13 cellular contexts compared by ENCODE assay signal in genomic region chr2:190695739-190696138, GRCh38. TPM values are rescaled to one million over a fixed set of nuclear protein-coding genes. Genes with fewer than 3 reads are reported as not detected.
A peak's percentile ranks its signal among the peaks of the same experiment; 100 is the strongest.
DNase-seq lines count a peak whose midpoint lies in the region; ATAC-seq, FAIRE-seq and TF ChIP-seq lines count a peak whose summit lies in the region.
"Had no signal": no experiment of that assay in that cellular context is flagged by ENCODE, and none has a peak within 500 bp of the region (broad histone marks: within the 10 kb centered on the region; RNA-seq: fewer than 3 reads in every experiment).

No MANE protein-coding gene starts in this region.

- ATAC-seq in activated CD8-positive, alpha-beta T cell treated with anti-CD3 and anti-CD28 coated beads for 36 hours: peak; percentile 91
- ATAC-seq in activated CD8-positive, alpha-beta T cell treated with anti-CD3 and anti-CD28 coated beads, Interleukin-2, amount 10 ng/mL, durations not matched to agents 7 days and 5 days: no peak
- ATAC-seq in activated T-cell treated with anti-CD3 and anti-CD28 coated beads, Interleukin-2, amount 50 U/mL, for 72 hours (replicated peaks in 1 of 2): peak; percentile 77 to 78
- ATAC-seq in upper lobe of left lung (ENCODE audit: low FRiP score in 2 of 2): no peak

- POLR2A ChIA-PET in activated CD8-positive, alpha-beta T cell treated with anti-CD3 and anti-CD28 coated beads for 36 hours (lab: Charles Lee): no interaction called here
- POLR2A ChIA-PET in activated CD8-positive, alpha-beta T cell treated with anti-CD3 and anti-CD28 coated beads, Interleukin-2, amount 10 ng/mL, durations not matched to agents 7 days and 5 days (lab: Charles Lee): no interaction called here

- no peak overlapping the region for H3K23ac ChIP-seq in trophoblast cell (ENCODE audit: low read length)

- H4K91ac ChIP-seq in trophoblast cell (ENCODE audit: low read depth, low read length): no peak overlapping the region

- peak; percentile 65 for DNase-seq in activated CD8-positive, alpha-beta T cell treated with anti-CD3 and anti-CD28 coated beads for 36 hours
- no peak for DNase-seq in activated CD8-positive, alpha-beta T cell treated with anti-CD3 and anti-CD28 coated beads, Interleukin-2, amount 10 ng/mL, durations not matched to agents 7 days and 5 days
- no peak for DNase-seq in H54 (ENCODE audit: insufficient read length, low spot score)
- no peak for DNase-seq in activated T-cell treated with anti-CD3 and anti-CD28 coated beads, Interleukin-2, amount 50 U/mL, for 72 hours
- peak; percentile 31 for DNase-seq in renal cortical epithelial cell (ENCODE audit: low read depth)
- DNase-seq in trophoblast cell: no peak
- no peak for DNase-seq in LoVo (ENCODE audit: low spot score)
- DNase-seq in upper lobe of left lung: no peak
- DNase-seq: DND-41; effector CD8-positive, alpha-beta T cell; HCEC 1CT; NCI-H446; testis had no signal

- no peaks in the 10 kb centered on the region for H3K79me2 ChIP-seq in trophoblast cell (ENCODE audit: control insufficient read depth, insufficient read depth, low read length, poor library complexity)

- H3K18ac ChIP-seq in trophoblast cell (ENCODE audit: low read length): no peak overlapping the region

- H2BK5ac ChIP-seq in trophoblast cell (ENCODE audit: low read depth, low read length, poor library complexity): no peak overlapping the region

- intact Hi-C loops in activated CD8-positive, alpha-beta T cell treated with anti-CD3 and anti-CD28 coated beads for 36 hours (cut with micrococcal nuclease): loop anchor here (2.0 kb wide), 1 partner anchor 27 kb away; no protein-coding TSS in a partner anchor

- H3K9me3 Mint-ChIP-seq in activated CD8-positive, alpha-beta T cell treated with anti-CD3 and anti-CD28 coated beads for 36 hours: no peaks in the 10 kb centered on the region
- no peaks in the 10 kb centered on the region for H3K9me3 Mint-ChIP-seq in activated CD8-positive, alpha-beta T cell treated with anti-CD3 and anti-CD28 coated beads, Interleukin-2, amount 10 ng/mL, durations not matched to agents 7 days and 5 days (ENCODE audit: insufficient read depth)
- H3K9me3 Mint-ChIP-seq in activated T-cell treated with anti-CD3 and anti-CD28 coated beads, Interleukin-2, amount 50 U/mL, for 72 hours: no peaks in the 10 kb centered on the region

- no peak overlapping the region for H2AFZ ChIP-seq in trophoblast cell (ENCODE audit: insufficient read depth, low read length, poor library complexity)

- H3K4me3 ChIP-seq in trophoblast cell (ENCODE audit: low read depth, low read length): no peak overlapping the region
- H3K4me3 ChIP-seq in upper lobe of left lung: no peak overlapping the region
- H3K4me3 ChIP-seq: testis had no signal

- H3K36me3 ChIP-seq in trophoblast cell (ENCODE audit: control insufficient read depth in 1 of 2, insufficient read depth in 2 of 2, low read length in 2 of 2): peaks cover 0 to 1% of the 10 kb centered on the region in 2 experiments
- peaks cover 0 to 23% (median 3%) of the 10 kb centered on the region in 4 donors for H3K36me3 ChIP-seq in upper lobe of left lung

- H2BK120ac ChIP-seq in trophoblast cell (ENCODE audit: insufficient read depth, low read length, poor library complexity): no peak overlapping the region

- TF ChIP-seq POLR2A in H54 (IDR thresholded peaks at IDR 0.05; ENCODE audit: low read depth, low read length) (no peak), upper lobe of left lung (IDR thresholded peaks at IDR 0.05) (no peak)

- H3K4me2 ChIP-seq in trophoblast cell (ENCODE audit: low read length): no peak overlapping the region

- peak overlapping the region; percentile 61 for H3K27ac Mint-ChIP-seq in activated CD8-positive, alpha-beta T cell treated with anti-CD3 and anti-CD28 coated beads for 36 hours
- no peak overlapping the region for H3K27ac Mint-ChIP-seq in activated CD8-positive, alpha-beta T cell treated with anti-CD3 and anti-CD28 coated beads, Interleukin-2, amount 10 ng/mL, durations not matched to agents 7 days and 5 days
- H3K27ac Mint-ChIP-seq in activated T-cell treated with anti-CD3 and anti-CD28 coated beads, Interleukin-2, amount 50 U/mL, for 72 hours: peak overlapping the region; percentile 14

- H3K27me3 ChIP-seq in trophoblast cell (ENCODE audit: insufficient read depth, low read length) (no peaks in the 10 kb centered on the region), upper lobe of left lung (no peaks in the 10 kb centered on the region)
- H3K27me3 ChIP-seq: testis had no signal

- no peak overlapping the region for H3K4ac ChIP-seq in trophoblast cell (ENCODE audit: low read depth, low read length)

- H2AK5ac ChIP-seq in trophoblast cell (ENCODE audit: low read length): no peak overlapping the region

- H3K9me3 ChIP-seq in trophoblast cell (ENCODE audit: insufficient read depth, low read depth, low read length): no peaks in the 10 kb centered on the region
- no peaks in the 10 kb centered on the region for H3K9me3 ChIP-seq in upper lobe of left lung
- H3K9me3 ChIP-seq: testis had no signal

- no peak for TF ChIP-seq EP300 in upper lobe of left lung (IDR thresholded peaks at IDR 0.05)

- TF ChIP-seq CTCF in activated CD8-positive, alpha-beta T cell treated with anti-CD3 and anti-CD28 coated beads for 36 hours (IDR thresholded peaks at IDR 0.05): no peak
- TF ChIP-seq CTCF in upper lobe of left lung (IDR thresholded peaks at IDR 0.05): no peak

- WGBS in trophoblast cell (ENCODE audit: extremely low coverage, insufficient coverage, insufficient read length): no CpG with 5 or more reads among the region's 4 CpGs
- 82 to 87% methylated on average over 4 of the region's 4 CpGs for WGBS in upper lobe of left lung, 2 donors

- no peak overlapping the region for H3K9ac ChIP-seq in trophoblast cell (ENCODE audit: low read length)

- no peak overlapping the region for H4K12ac ChIP-seq in trophoblast cell (ENCODE audit: low read depth, low read length)

- H3K4me3 Mint-ChIP-seq in activated CD8-positive, alpha-beta T cell treated with anti-CD3 and anti-CD28 coated beads for 36 hours: no peak overlapping the region
- no peak overlapping the region for H3K4me3 Mint-ChIP-seq in activated CD8-positive, alpha-beta T cell treated with anti-CD3 and anti-CD28 coated beads, Interleukin-2, amount 10 ng/mL, durations not matched to agents 7 days and 5 days
- H3K4me3 Mint-ChIP-seq in activated T-cell treated with anti-CD3 and anti-CD28 coated beads, Interleukin-2, amount 50 U/mL, for 72 hours: peak overlapping the region; percentile 27 to 58

- no peaks in the 10 kb centered on the region for H3K27me3 Mint-ChIP-seq in activated CD8-positive, alpha-beta T cell treated with anti-CD3 and anti-CD28 coated beads for 36 hours
- H3K27me3 Mint-ChIP-seq in activated CD8-positive, alpha-beta T cell treated with anti-CD3 and anti-CD28 coated beads, Interleukin-2, amount 10 ng/mL, durations not matched to agents 7 days and 5 days (ENCODE audit: low read depth): no peaks in the 10 kb centered on the region
- H3K27me3 Mint-ChIP-seq in activated T-cell treated with anti-CD3 and anti-CD28 coated beads, Interleukin-2, amount 50 U/mL, for 72 hours (ENCODE audit: low read depth): no peaks in the 10 kb centered on the region

- H3K4me1 Mint-ChIP-seq in activated CD8-positive, alpha-beta T cell treated with anti-CD3 and anti-CD28 coated beads for 36 hours (ENCODE audit: low read depth): peaks cover 30% of the 10 kb centered on the region
- H3K4me1 Mint-ChIP-seq in activated CD8-positive, alpha-beta T cell treated with anti-CD3 and anti-CD28 coated beads, Interleukin-2, amount 10 ng/mL, durations not matched to agents 7 days and 5 days (ENCODE audit: low read depth): peaks cover 5% of the 10 kb centered on the region
- H3K4me1 Mint-ChIP-seq in activated T-cell treated with anti-CD3 and anti-CD28 coated beads, Interleukin-2, amount 50 U/mL, for 72 hours (ENCODE audit: low read depth): peaks cover 46% of the 10 kb centered on the region

- H3K14ac ChIP-seq in trophoblast cell (ENCODE audit: low read length): no peak overlapping the region

- peaks cover 15% of the 10 kb centered on the region for H3K36me3 Mint-ChIP-seq in activated CD8-positive, alpha-beta T cell treated with anti-CD3 and anti-CD28 coated beads for 36 hours (ENCODE audit: low read depth)
- peaks cover 14% of the 10 kb centered on the region for H3K36me3 Mint-ChIP-seq in activated CD8-positive, alpha-beta T cell treated with anti-CD3 and anti-CD28 coated beads, Interleukin-2, amount 10 ng/mL, durations not matched to agents 7 days and 5 days (ENCODE audit: low read depth)
- H3K36me3 Mint-ChIP-seq in activated T-cell treated with anti-CD3 and anti-CD28 coated beads, Interleukin-2, amount 50 U/mL, for 72 hours (ENCODE audit: insufficient read depth in 2 of 2): peaks cover 4 to 9% of the 10 kb centered on the region in 2 donors

- no peaks in the 10 kb centered on the region for H3K79me1 ChIP-seq in trophoblast cell (ENCODE audit: low read length)

- CTCF ChIA-PET in activated CD8-positive, alpha-beta T cell treated with anti-CD3 and anti-CD28 coated beads for 36 hours (lab: Charles Lee): no interaction called here
- CTCF ChIA-PET in activated CD8-positive, alpha-beta T cell treated with anti-CD3 and anti-CD28 coated beads, Interleukin-2, amount 10 ng/mL, durations not matched to agents 7 days and 5 days (lab: Charles Lee): no interaction called here

- no peak overlapping the region for H3K27ac ChIP-seq in trophoblast cell (ENCODE audit: low read depth, low read length)
- H3K27ac ChIP-seq in upper lobe of left lung: no peak overlapping the region
- H3K27ac ChIP-seq: testis had no signal

- H3K4me1 ChIP-seq in trophoblast cell (ENCODE audit: control insufficient read depth in 1 of 2, insufficient read depth in 2 of 2, low read length in 2 of 2): peaks cover 0 to 2% of the 10 kb centered on the region in 2 experiments
- H3K4me1 ChIP-seq in upper lobe of left lung: no peaks in the 10 kb centered on the region
- H3K4me1 ChIP-seq: testis had no signal

- FAIRE-seq in H54 (lab: Jason Lieb, UNC): peak; percentile 70

- no peak overlapping the region for H2BK12ac ChIP-seq in trophoblast cell (ENCODE audit: low read length)

- H4K8ac ChIP-seq in trophoblast cell (ENCODE audit: low read depth, low read length): no peak overlapping the region

RNA-seq across cellular contexts. Expression of gene NAB1, which starts 46.9 kb away (rescaled TPM):
- 10 to 100 TPM; 23.0 to 24.8 TPM for total RNA-seq in activated CD8-positive, alpha-beta T cell treated with anti-CD3 and anti-CD28 coated beads for 36 hours
- total RNA-seq in activated CD8-positive, alpha-beta T cell treated with anti-CD3 and anti-CD28 coated beads, Interleukin-2, amount 10 ng/mL, durations not matched to agents 7 days and 5 days: 10 to 100 TPM; 23.4 to 23.7 TPM
- total RNA-seq in activated T-cell treated with anti-CD3 and anti-CD28 coated beads, Interleukin-2, amount 50 U/mL, for 72 hours: 10 to 100 TPM; 42.8 to 61.3 TPM
- 37.4 and 45.8 TPM in 2 replicates for total RNA-seq in renal cortical epithelial cell
- 21.4 and 23.7 TPM in 2 replicates for polyA plus RNA-seq in trophoblast cell (2013)
- 10 to 100 TPM; 28.4 to 53.5 (median 36.6) TPM for total RNA-seq in upper lobe of left lung

Comparison
In these comparisons a context has a peak if more than half of its experiments do, and no peak if none do; other contexts are left out.
1. ATAC-seq: peak in activated CD8-positive, alpha-beta T cell treated with anti-CD3 and anti-CD28 coated beads for 36 hours (single experiment) and activated T-cell treated with anti-CD3 and anti-CD28 coated beads, Interleukin-2, amount 50 U/mL, for 72 hours (2 of 2); none in activated CD8-positive, alpha-beta T cell treated with anti-CD3 and anti-CD28 coated beads, Interleukin-2, amount 10 ng/mL, durations not matched to agents 7 days and 5 days (single experiment) and upper lobe of left lung (0 of 2).
2. DNase-seq: peak in activated CD8-positive, alpha-beta T cell treated with anti-CD3 and anti-CD28 coated beads for 36 hours (single experiment) and renal cortical epithelial cell (single experiment); none in activated CD8-positive, alpha-beta T cell treated with anti-CD3 and anti-CD28 coated beads, Interleukin-2, amount 10 ng/mL, durations not matched to agents 7 days and 5 days (single experiment), H54 (single experiment), activated T-cell treated with anti-CD3 and anti-CD28 coated beads, Interleukin-2, amount 50 U/mL, for 72 hours (0 of 2), trophoblast cell (0 of 2), LoVo (single experiment) and upper lobe of left lung (0 of 2).
3. H3K4me3 Mint-ChIP-seq: peak in activated T-cell treated with anti-CD3 and anti-CD28 coated beads, Interleukin-2, amount 50 U/mL, for 72 hours (2 of 2); none in activated CD8-positive, alpha-beta T cell treated with anti-CD3 and anti-CD28 coated beads for 36 hours (single experiment) and activated CD8-positive, alpha-beta T cell treated with anti-CD3 and anti-CD28 coated beads, Interleukin-2, amount 10 ng/mL, durations not matched to agents 7 days and 5 days (single experiment).